In genomic region chr15:38667875-38668274, GRCh38 we compare ENCODE assay signal across 18 cellular contexts.
DNase-seq lines count a peak whose midpoint lies in the region; ATAC-seq and TF ChIP-seq lines count a peak whose summit lies in the region.
"Had no signal": no experiment of that assay in that cellular context is flagged by ENCODE, and none has a peak within 500 bp of the region (broad histone marks: within the 10 kb centered on the region; RNA-seq: fewer than 3 reads in every experiment).

No MANE protein-coding gene starts in this region.

- no peak overlapping the region for H3K4me3 Mint-ChIP-seq in activated naive CD4-positive, alpha-beta T cell treated with anti-CD3 and anti-CD28 coated beads for 36 hours
- H3K4me3 Mint-ChIP-seq in activated naive CD8-positive, alpha-beta T cell treated with anti-CD3 and anti-CD28 coated beads, Interleukin-2, amount 10 ng/mL, durations not matched to agents 7 days and 5 days, result peak overlapping the region; percentile 11
- H3K4me3 Mint-ChIP-seq in stimulated activated effector memory CD8-positive, alpha-beta T cell treated with anti-CD3 and anti-CD28 coated beads, Interleukin-12 subunit alpha, Interleukin-12 subunit beta, amount 100 ng/mL, for 72 hours, result no peak overlapping the region
- H3K4me3 Mint-ChIP-seq: nephron progenitor cell; stimulated activated naive B cell treated with anti-CD40 and anti-IgM and Interleukin-4, amounts not matched to agents 10 μg/mL and 1 μg/mL and 100 μg/mL, for 72 hours had no signal

- no peak for TF ChIP-seq POLR2A in lower leg skin (IDR thresholded peaks at IDR 0.05)

- intact Hi-C loops in activated naive CD4-positive, alpha-beta T cell treated with anti-CD3 and anti-CD28 coated beads for 36 hours (cut with micrococcal nuclease), result loop anchor here (1.0 kb wide), 1 partner anchor 10 kb away; no protein-coding TSS in a partner anchor
- intact Hi-C loops in lower leg skin (cut with DNase I; ENCODE audit: low total_unique reads), result no loop called here

- H3K27me3 Mint-ChIP-seq in activated naive CD4-positive, alpha-beta T cell treated with anti-CD3 and anti-CD28 coated beads for 36 hours (ENCODE audit: low read depth), result no peaks in the 10 kb centered on the region
- no peaks in the 10 kb centered on the region for H3K27me3 Mint-ChIP-seq in activated naive CD8-positive, alpha-beta T cell treated with anti-CD3 and anti-CD28 coated beads, Interleukin-2, amount 10 ng/mL, durations not matched to agents 7 days and 5 days
- H3K27me3 Mint-ChIP-seq: stimulated activated naive B cell treated with anti-CD40 and anti-IgM and Interleukin-4, amounts not matched to agents 10 μg/mL and 1 μg/mL and 100 μg/mL, for 72 hours had no signal

- H3K4me1 Mint-ChIP-seq in activated naive CD4-positive, alpha-beta T cell treated with anti-CD3 and anti-CD28 coated beads for 36 hours (ENCODE audit: low read depth), result peaks cover 83% of the 10 kb centered on the region
- H3K4me1 Mint-ChIP-seq in activated naive CD8-positive, alpha-beta T cell treated with anti-CD3 and anti-CD28 coated beads, Interleukin-2, amount 10 ng/mL, durations not matched to agents 7 days and 5 days, result peaks cover 76% of the 10 kb centered on the region
- peaks cover 68% of the 10 kb centered on the region for H3K4me1 Mint-ChIP-seq in stimulated activated effector memory CD8-positive, alpha-beta T cell treated with anti-CD3 and anti-CD28 coated beads, Interleukin-12 subunit alpha, Interleukin-12 subunit beta, amount 100 ng/mL, for 72 hours

- DNase-seq in activated naive CD4-positive, alpha-beta T cell treated with anti-CD3 and anti-CD28 coated beads for 36 hours, result no peak
- DNase-seq in activated naive CD4-positive, alpha-beta T cell (lab: John Stamatoyannopoulos, UW), result no peak
- DNase-seq in MV-4-11 (lab: John Stamatoyannopoulos, UW), result peak; percentile 24
- DNase-seq in activated naive CD8-positive, alpha-beta T cell treated with anti-CD3 and anti-CD28 coated beads, Interleukin-2, amount 10 ng/mL, durations not matched to agents 7 days and 5 days, result no peak
- no peak for DNase-seq in stimulated activated effector memory CD8-positive, alpha-beta T cell treated with anti-CD3 and anti-CD28 coated beads, Interleukin-12 subunit alpha, Interleukin-12 subunit beta, amount 100 ng/mL, for 72 hours (ENCODE audit: low spot score in 2 of 2)
- no peak for DNase-seq in amygdala (lab: John Stamatoyannopoulos, UW)
- DNase-seq in lower leg skin (ENCODE audit: low spot score in 2 of 2), result no peak
- DNase-seq: mesenchymal stem cell; NCI-H187; NCI-H2227 treated with DMSO at 0.1 percent for 48 hours; NCI-H748 treated with DMSO at 0.1 percent for 48 hours; nephron progenitor cell; OCI-M1; SHP77; stimulated activated naive B cell treated with anti-CD40 and anti-IgM and Interleukin-4, amounts not matched to agents 10 μg/mL and 1 μg/mL and 100 μg/mL, for 72 hours; transverse colon; WERI-Rb-1 had no signal

- TF ChIP-seq CTCF in lower leg skin (IDR thresholded peaks at IDR 0.05), result no peak

- no peak overlapping the region for H3K4me3 ChIP-seq in lower leg skin (ENCODE audit: low read depth, poor library complexity, severe bottlenecking)
- H3K4me3 ChIP-seq: transverse colon had no signal

- POLR2A ChIA-PET in activated naive CD8-positive, alpha-beta T cell treated with anti-CD3 and anti-CD28 coated beads, Interleukin-2, amount 10 ng/mL, durations not matched to agents 7 days and 5 days (lab: Charles Lee), result interaction anchor here (1.0 to 9.5 kb wide), 4 partner anchors 9 to 104 kb away, joined by 3 to 133 read pairs (median 48); partner anchors contain the start of gene RASGRP1

- H3K9me3 Mint-ChIP-seq in activated naive CD4-positive, alpha-beta T cell treated with anti-CD3 and anti-CD28 coated beads for 36 hours, result no peaks in the 10 kb centered on the region
- no peaks in the 10 kb centered on the region for H3K9me3 Mint-ChIP-seq in activated naive CD8-positive, alpha-beta T cell treated with anti-CD3 and anti-CD28 coated beads, Interleukin-2, amount 10 ng/mL, durations not matched to agents 7 days and 5 days
- H3K9me3 Mint-ChIP-seq in stimulated activated effector memory CD8-positive, alpha-beta T cell treated with anti-CD3 and anti-CD28 coated beads, Interleukin-12 subunit alpha, Interleukin-12 subunit beta, amount 100 ng/mL, for 72 hours, result no peaks in the 10 kb centered on the region
- H3K9me3 Mint-ChIP-seq: nephron progenitor cell; stimulated activated naive B cell treated with anti-CD40 and anti-IgM and Interleukin-4, amounts not matched to agents 10 μg/mL and 1 μg/mL and 100 μg/mL, for 72 hours had no signal

- ATAC-seq in activated naive CD8-positive, alpha-beta T cell treated with anti-CD3 and anti-CD28 coated beads, Interleukin-2, amount 10 ng/mL, durations not matched to agents 7 days and 5 days (ENCODE audit: low read depth), result no peak
- no peak for ATAC-seq in stimulated activated effector memory CD8-positive, alpha-beta T cell treated with anti-CD3 and anti-CD28 coated beads, Interleukin-12 subunit alpha, Interleukin-12 subunit beta, amount 100 ng/mL, for 72 hours
- ATAC-seq in GM21529 (IDR thresholded peaks at IDR 0.05; ENCODE audit: unreplicated experiment), result no peak
- ATAC-seq: stimulated activated naive B cell treated with anti-CD40 and anti-IgM and Interleukin-4, amounts not matched to agents 10 μg/mL and 1 μg/mL and 100 μg/mL, for 72 hours had no signal

- CTCF ChIA-PET in activated naive CD4-positive, alpha-beta T cell treated with anti-CD3 and anti-CD28 coated beads for 36 hours (lab: Charles Lee), result interaction anchor here (0.9 to 7.2 kb wide), 4 partner anchors 10 to 104 kb away, joined by 3 to 59 read pairs (median 4); partner anchors contain the start of gene RASGRP1

- peak overlapping the region; percentile 4 for H3K27ac Mint-ChIP-seq in activated naive CD4-positive, alpha-beta T cell treated with anti-CD3 and anti-CD28 coated beads for 36 hours
- peak overlapping the region; percentile 86 for H3K27ac Mint-ChIP-seq in activated naive CD8-positive, alpha-beta T cell treated with anti-CD3 and anti-CD28 coated beads, Interleukin-2, amount 10 ng/mL, durations not matched to agents 7 days and 5 days
- H3K27ac Mint-ChIP-seq in stimulated activated effector memory CD8-positive, alpha-beta T cell treated with anti-CD3 and anti-CD28 coated beads, Interleukin-12 subunit alpha, Interleukin-12 subunit beta, amount 100 ng/mL, for 72 hours, result peak overlapping the region; percentile 3
- H3K27ac Mint-ChIP-seq: nephron progenitor cell; stimulated activated naive B cell treated with anti-CD40 and anti-IgM and Interleukin-4, amounts not matched to agents 10 μg/mL and 1 μg/mL and 100 μg/mL, for 72 hours had no signal

- H3K36me3 Mint-ChIP-seq in activated naive CD4-positive, alpha-beta T cell treated with anti-CD3 and anti-CD28 coated beads for 36 hours (ENCODE audit: low read depth), result no peaks in the 10 kb centered on the region
- peaks cover 18% of the 10 kb centered on the region for H3K36me3 Mint-ChIP-seq in activated naive CD8-positive, alpha-beta T cell treated with anti-CD3 and anti-CD28 coated beads, Interleukin-2, amount 10 ng/mL, durations not matched to agents 7 days and 5 days
- H3K36me3 Mint-ChIP-seq in stimulated activated effector memory CD8-positive, alpha-beta T cell treated with anti-CD3 and anti-CD28 coated beads, Interleukin-12 subunit alpha, Interleukin-12 subunit beta, amount 100 ng/mL, for 72 hours, result peaks cover 6% of the 10 kb centered on the region
- H3K36me3 Mint-ChIP-seq: stimulated activated naive B cell treated with anti-CD40 and anti-IgM and Interleukin-4, amounts not matched to agents 10 μg/mL and 1 μg/mL and 100 μg/mL, for 72 hours had no signal

Comparison
In these comparisons a context has a peak if more than half of its experiments do, and no peak if none do; other contexts are left out.
1. H3K27ac Mint-ChIP-seq: peak in every context shown above with its lines; median percentile 86 in activated naive CD8-positive, alpha-beta T cell treated with anti-CD3 and anti-CD28 coated beads, Interleukin-2, amount 10 ng/mL, durations not matched to agents 7 days and 5 days; 4 in activated naive CD4-positive, alpha-beta T cell treated with anti-CD3 and anti-CD28 coated beads for 36 hours; 3 in stimulated activated effector memory CD8-positive, alpha-beta T cell treated with anti-CD3 and anti-CD28 coated beads, Interleukin-12 subunit alpha, Interleukin-12 subunit beta, amount 100 ng/mL, for 72 hours.